Comparison of ENCODE assay signal across 8 cellular contexts in the genomic region with DNA sequence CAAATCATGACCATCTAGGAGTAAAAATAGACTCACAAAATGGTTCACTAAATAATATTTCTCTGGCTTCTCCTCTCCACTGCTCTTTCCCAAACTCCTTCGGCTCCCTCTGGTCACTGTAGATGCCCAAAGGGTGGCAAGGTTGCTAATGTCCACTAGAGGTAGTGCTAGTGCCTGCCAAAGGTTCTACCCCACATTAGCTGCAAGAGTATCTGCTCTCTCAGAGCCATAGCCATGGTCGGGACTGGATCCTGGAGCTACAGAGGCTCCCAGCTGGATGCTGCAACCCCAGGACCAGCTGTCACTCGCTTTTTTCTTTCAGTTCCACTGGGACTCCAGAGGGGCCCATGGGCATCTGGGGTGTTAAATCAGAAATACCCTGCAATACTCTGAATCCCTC. TPM values are rescaled to one million over a fixed set of nuclear protein-coding genes. Genes with fewer than 3 reads are reported as not detected.
DNase-seq lines count a peak whose midpoint lies in the region; ATAC-seq, FAIRE-seq and TF ChIP-seq lines count a peak whose summit lies in the region.

No MANE protein-coding gene starts in this region.

- no peak overlapping the region for H3K4me3 Mint-ChIP-seq in activated CD4-positive, alpha-beta T cell treated with anti-CD3 and anti-CD28 coated beads, Interleukin-2, amount 10 ng/mL, durations not matched to agents 24 days and 14 days

- H3K9me3 ChIP-seq in GM23248 (ENCODE audit: low read depth) = no peaks in the 10 kb centered on the region

- FAIRE-seq in RCC 7860 (lab: Jason Lieb, UNC) = no peak

- H3K9me2 ChIP-seq in GM23248 (ENCODE audit: insufficient read depth) = no peaks in the 10 kb centered on the region

- peaks cover 2% of the 10 kb centered on the region for H3K27me3 Mint-ChIP-seq in activated CD4-positive, alpha-beta T cell treated with anti-CD3 and anti-CD28 coated beads, Interleukin-2, amount 10 ng/mL, durations not matched to agents 24 days and 14 days

- H2AFZ ChIP-seq in GM23248 = no peak overlapping the region

- no peak overlapping the region for H3K27ac ChIP-seq in GM23248

- H3K9me3 Mint-ChIP-seq in activated naive CD4-positive, alpha-beta T cell treated with anti-CD3 and anti-CD28 coated beads, Interleukin-2, amount 50 U/mL, for 72 hours = no peaks in the 10 kb centered on the region
- no peaks in the 10 kb centered on the region for H3K9me3 Mint-ChIP-seq in activated CD4-positive, alpha-beta T cell treated with anti-CD3 and anti-CD28 coated beads, Interleukin-2, amount 10 ng/mL, durations not matched to agents 24 days and 14 days

- no peak overlapping the region for H3K4me3 ChIP-seq in AG04449 (ENCODE audit: low read depth, low read length)
- H3K4me3 ChIP-seq in GM23248 = no peak overlapping the region
- H3K4me3 ChIP-seq in fibroblast of villous mesenchyme (ENCODE audit: low read depth, low read length) = no peak overlapping the region

- 29 to 30% methylated on average over 3 of the region's 3 CpGs for WGBS in GM23248 (ENCODE audit: low coverage in 1 of 2, low lambda C conversion rate in 2 of 2, missing lambda C conversion rate in 2 of 2), 2 experiments

- H3K27ac Mint-ChIP-seq in activated naive CD4-positive, alpha-beta T cell treated with anti-CD3 and anti-CD28 coated beads, Interleukin-2, amount 50 U/mL, for 72 hours = no peak overlapping the region
- no peak overlapping the region for H3K27ac Mint-ChIP-seq in activated CD4-positive, alpha-beta T cell treated with anti-CD3 and anti-CD28 coated beads, Interleukin-2, amount 10 ng/mL, durations not matched to agents 24 days and 14 days

- H3K79me2 ChIP-seq in GM23248 (ENCODE audit: insufficient read depth) = no peaks in the 10 kb centered on the region

- no peak overlapping the region for H3K4me2 ChIP-seq in GM23248 (ENCODE audit: unreplicated experiment)

- no peaks in the 10 kb centered on the region for H3K4me1 Mint-ChIP-seq in activated CD4-positive, alpha-beta T cell treated with anti-CD3 and anti-CD28 coated beads, Interleukin-2, amount 10 ng/mL, durations not matched to agents 24 days and 14 days

- H4K20me1 ChIP-seq in GM23248 (ENCODE audit: insufficient read depth) = no peaks in the 10 kb centered on the region

- POLR2A ChIA-PET in AG04449 (lab: Yijun Ruan, JAX) = no interaction called here

- no peaks in the 10 kb centered on the region; the same call in 1 of the 2 replicates for H3K27me3 ChIP-seq in GM23248 (replicated peaks; ENCODE audit: insufficient read depth)

- H3K36me3 ChIP-seq in GM23248 (ENCODE audit: low read depth) = no peaks in the 10 kb centered on the region

- in situ Hi-C loops in GM23248 (cut with MboI) = no loop called here

- TF ChIP-seq CTCF in AG04449 (IDR thresholded peaks at IDR 0.05; ENCODE audit: insufficient read depth, low read length, missing control alignments) = peak; percentile 53
- peak; percentile 48 for TF ChIP-seq CTCF in fibroblast of villous mesenchyme (IDR thresholded peaks at IDR 0.05; ENCODE audit: insufficient read depth, low read depth, low read length)

- H3K36me3 Mint-ChIP-seq in activated naive CD4-positive, alpha-beta T cell treated with anti-CD3 and anti-CD28 coated beads, Interleukin-2, amount 50 U/mL, for 72 hours = no peaks in the 10 kb centered on the region
- no peaks in the 10 kb centered on the region for H3K36me3 Mint-ChIP-seq in activated CD4-positive, alpha-beta T cell treated with anti-CD3 and anti-CD28 coated beads, Interleukin-2, amount 10 ng/mL, durations not matched to agents 24 days and 14 days (ENCODE audit: low read depth)

- H3K4me1 ChIP-seq in GM23248 (ENCODE audit: insufficient read depth) = no peaks in the 10 kb centered on the region

- intact Hi-C loops in activated CD4-positive, alpha-beta T cell treated with anti-CD3 and anti-CD28 coated beads, Interleukin-2, amount 10 ng/mL, durations not matched to agents 24 days and 14 days (cut with micrococcal nuclease) = no loop called here

- no peaks in the 10 kb centered on the region for H3F3A ChIP-seq in GM23248 (ENCODE audit: insufficient read depth)

- no peak for ATAC-seq in GM18498 (IDR thresholded peaks at IDR 0.05; ENCODE audit: unreplicated experiment)
- ATAC-seq in activated naive CD4-positive, alpha-beta T cell treated with anti-CD3 and anti-CD28 coated beads, Interleukin-2, amount 50 U/mL, for 72 hours = no peak

- no peak for DNase-seq in AG04449 (ENCODE audit: low read depth, low spot score)
- peak; percentile 70 for DNase-seq in GM23248
- DNase-seq in RCC 7860 (ENCODE audit: low spot score) = peak; percentile 21
- peak; percentile 23 for DNase-seq in fibroblast of villous mesenchyme (ENCODE audit: low read depth)
- DNase-seq in activated naive CD4-positive, alpha-beta T cell treated with anti-CD3 and anti-CD28 coated beads, Interleukin-2, amount 50 U/mL, for 72 hours (ENCODE audit: low spot score in 2 of 2) = no peak
- no peak for DNase-seq in activated CD4-positive, alpha-beta T cell treated with anti-CD3 and anti-CD28 coated beads, Interleukin-2, amount 10 ng/mL, durations not matched to agents 24 days and 14 days
- no peak for DNase-seq in GM19238 (ENCODE audit: insufficient read length, low spot score)

- CTCF ChIA-PET in AG04449 (lab: Yijun Ruan, JAX) = interaction anchor here (0.6 to 1.8 kb wide), 15 partner anchors 8 to 244 kb away, joined by 3 to 10 read pairs (median 4); a partner anchor contains a TSS

- no peak overlapping the region for H3K9ac ChIP-seq in GM23248

RNA-seq across cellular contexts. Expression of a gene that starts 8.5 kb away (rescaled TPM):
- total RNA-seq in GM23248 (2014; rRNA removed; shearing (Covaris generic)) = not detected in 2 replicates
- polyA plus RNA-seq in GM23248 (2016; fragmentation: Nextera tagmentation; extraction: Ambion mirVana) = not detected in 2 replicates
- total RNA-seq in fibroblast of villous mesenchyme = not detected in 2 replicates
- total RNA-seq in activated naive CD4-positive, alpha-beta T cell treated with anti-CD3 and anti-CD28 coated beads, Interleukin-2, amount 50 U/mL, for 72 hours = not detected
- total RNA-seq in activated CD4-positive, alpha-beta T cell treated with anti-CD3 and anti-CD28 coated beads, Interleukin-2, amount 10 ng/mL, durations not matched to agents 24 days and 14 days = not detected in 2 replicates

RNA-seq across cellular contexts. Expression of a gene that starts 12.8 kb away (rescaled TPM):
- not detected in 2 replicates for total RNA-seq in GM23248 (2014; rRNA removed; shearing (Covaris generic))
- not detected in 2 replicates for polyA plus RNA-seq in GM23248 (2016; fragmentation: Nextera tagmentation; extraction: Ambion mirVana)
- total RNA-seq in fibroblast of villous mesenchyme = not detected in 2 replicates
- not detected for total RNA-seq in activated naive CD4-positive, alpha-beta T cell treated with anti-CD3 and anti-CD28 coated beads, Interleukin-2, amount 50 U/mL, for 72 hours
- total RNA-seq in activated CD4-positive, alpha-beta T cell treated with anti-CD3 and anti-CD28 coated beads, Interleukin-2, amount 10 ng/mL, durations not matched to agents 24 days and 14 days = not detected in 2 replicates

RNA-seq across cellular contexts. Expression of a gene that starts 22.3 kb away (rescaled TPM):
- 14.0 and 14.7 TPM in 2 replicates for total RNA-seq in GM23248 (2014; rRNA removed; shearing (Covaris generic))
- 16.1 and 17.1 TPM in 2 replicates for polyA plus RNA-seq in GM23248 (2016; fragmentation: Nextera tagmentation; extraction: Ambion mirVana)
- total RNA-seq in fibroblast of villous mesenchyme = 13.2 and 23.3 TPM in 2 replicates
- total RNA-seq in activated naive CD4-positive, alpha-beta T cell treated with anti-CD3 and anti-CD28 coated beads, Interleukin-2, amount 50 U/mL, for 72 hours = 10 to 100 TPM in 1 of 2 donors, 1 to 10 TPM in 1; 9.1 to 22.4 TPM
- total RNA-seq in activated CD4-positive, alpha-beta T cell treated with anti-CD3 and anti-CD28 coated beads, Interleukin-2, amount 10 ng/mL, durations not matched to agents 24 days and 14 days = 19.7 and 22.1 TPM in 2 replicates

RNA-seq across cellular contexts. Expression of a gene that starts 56.9 kb away (rescaled TPM):
- not detected in 2 replicates for total RNA-seq in GM23248 (2014; rRNA removed; shearing (Covaris generic))
- not detected in 2 replicates for polyA plus RNA-seq in GM23248 (2016; fragmentation: Nextera tagmentation; extraction: Ambion mirVana)
- total RNA-seq in fibroblast of villous mesenchyme = not detected in 2 replicates
- not detected for total RNA-seq in activated naive CD4-positive, alpha-beta T cell treated with anti-CD3 and anti-CD28 coated beads, Interleukin-2, amount 50 U/mL, for 72 hours
- not detected in 2 replicates for total RNA-seq in activated CD4-positive, alpha-beta T cell treated with anti-CD3 and anti-CD28 coated beads, Interleukin-2, amount 10 ng/mL, durations not matched to agents 24 days and 14 days

Comparison
In these comparisons a context has a peak if more than half of its experiments do, and no peak if none do; other contexts are left out.
1. DNase-seq: peak in GM23248 (single experiment), RCC 7860 (single experiment) and fibroblast of villous mesenchyme (single experiment); none in AG04449 (single experiment), activated naive CD4-positive, alpha-beta T cell treated with anti-CD3 and anti-CD28 coated beads, Interleukin-2, amount 50 U/mL, for 72 hours (0 of 2), activated CD4-positive, alpha-beta T cell treated with anti-CD3 and anti-CD28 coated beads, Interleukin-2, amount 10 ng/mL, durations not matched to agents 24 days and 14 days (single experiment) and GM19238 (single experiment).